In the genomic region with DNA sequence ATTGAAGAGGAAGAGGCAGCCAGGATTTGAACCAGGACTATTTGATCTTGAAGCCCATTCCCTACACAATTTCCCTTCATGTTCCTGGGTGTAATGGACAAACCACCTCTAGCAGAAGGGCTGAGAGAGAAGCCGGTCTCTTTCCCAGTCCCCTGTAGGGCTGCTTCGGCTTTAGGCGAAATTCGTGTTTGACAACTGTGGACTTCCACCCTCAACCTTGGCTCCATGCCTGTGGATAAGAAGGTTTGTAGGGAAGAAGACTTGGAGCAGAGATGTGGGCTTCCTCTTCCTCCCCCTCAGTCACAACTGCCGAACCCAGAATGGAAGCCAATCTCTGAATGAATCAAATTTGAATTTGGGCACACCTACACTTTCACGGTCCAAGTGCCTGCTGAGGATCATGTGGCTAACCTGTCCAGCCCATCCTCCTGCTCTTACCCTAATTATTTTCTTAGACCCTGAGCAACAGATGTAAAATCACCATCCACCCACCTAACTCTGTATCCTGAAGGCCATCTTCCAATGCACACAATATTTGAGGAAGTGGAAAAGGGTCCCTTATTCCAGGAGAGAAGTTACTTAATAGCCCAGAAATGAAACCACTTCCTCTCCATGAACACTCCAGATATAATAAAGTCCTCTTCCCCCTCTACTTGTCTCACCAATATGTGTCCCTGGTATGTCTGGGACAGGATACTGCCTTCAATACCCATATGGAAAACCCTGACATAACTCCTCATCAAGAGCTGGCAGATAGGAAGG, we compare ENCODE assay signal across 1 cellular context.
TF ChIP-seq lines count a peak whose summit lies in the region.

No MANE protein-coding gene starts in this region.

TF ChIP-seq in HepG2, 621 proteins besides CTCF, POLR2A, EP300 and RAD21:
- TF ChIP-seq ZNF7 (CRISPR knock-in tag; IDR thresholded peaks at IDR 0.05): no peak
- TF ChIP-seq ZBTB1 (CRISPR knock-in tag; IDR thresholded peaks at IDR 0.05; ENCODE audit: borderline replicate concordance): no peak
- TF ChIP-seq, protein P1, sequence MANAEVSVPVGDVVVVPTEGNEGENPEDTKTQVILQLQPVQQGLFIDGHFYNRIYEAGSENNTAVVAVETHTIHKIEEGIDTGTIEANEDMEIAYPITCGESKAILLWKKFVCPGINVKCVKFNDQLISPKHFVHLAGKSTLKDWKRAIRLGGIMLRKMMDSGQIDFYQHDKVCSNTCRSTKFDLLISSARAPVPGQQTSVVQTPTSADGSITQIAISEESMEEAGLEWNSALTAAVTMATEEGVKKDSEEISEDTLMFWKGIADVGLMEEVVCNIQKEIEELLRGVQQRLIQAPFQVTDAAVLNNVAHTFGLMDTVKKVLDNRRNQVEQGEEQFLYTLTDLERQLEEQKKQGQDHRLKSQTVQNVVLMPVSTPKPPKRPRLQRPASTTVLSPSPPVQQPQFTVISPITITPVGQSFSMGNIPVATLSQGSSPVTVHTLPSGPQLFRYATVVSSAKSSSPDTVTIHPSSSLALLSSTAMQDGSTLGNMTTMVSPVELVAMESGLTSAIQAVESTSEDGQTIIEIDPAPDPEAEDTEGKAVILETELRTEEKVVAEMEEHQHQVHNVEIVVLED (CRISPR knock-in tag; IDR thresholded peaks at IDR 0.05; ENCODE audit: borderline replicate concordance): no peak
- no peak for TF ChIP-seq ZNF557 (CRISPR knock-in tag; IDR thresholded peaks at IDR 0.05)
- TF ChIP-seq ZNF446 (CRISPR knock-in tag; IDR thresholded peaks at IDR 0.05): no peak
- TF ChIP-seq ZNF337 (CRISPR knock-in tag; IDR thresholded peaks at IDR 0.05; ENCODE audit: borderline replicate concordance, low read depth): no peak
- no peak for TF ChIP-seq KMT2A (CRISPR knock-in tag; IDR thresholded peaks at IDR 0.05)
- no peak for TF ChIP-seq HOXA9 (CRISPR knock-in tag; IDR thresholded peaks at IDR 0.05; ENCODE audit: borderline replicate concordance)
- TF ChIP-seq KLF11 (CRISPR knock-in tag; IDR thresholded peaks at IDR 0.05): no peak
